In the genomic region with DNA sequence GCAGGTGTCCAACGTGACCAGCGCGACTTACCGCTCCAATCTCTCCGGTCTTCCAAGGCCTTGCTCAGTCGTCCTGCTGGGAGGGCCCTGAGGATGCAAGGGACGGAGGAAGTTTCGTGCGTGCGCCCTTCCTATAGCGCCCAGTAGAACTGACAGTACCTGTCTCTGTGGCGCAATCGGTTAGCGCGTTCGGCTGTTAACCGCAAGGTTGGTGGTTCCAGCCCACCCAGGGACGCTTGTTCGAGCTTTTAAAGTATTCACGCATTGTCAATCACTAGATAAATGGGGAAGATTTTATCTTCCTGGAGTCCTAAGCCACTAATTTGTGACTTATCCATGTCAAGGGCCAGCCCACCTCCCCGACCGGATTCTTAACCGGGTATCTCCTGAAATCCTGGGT, we compare ENCODE assay signal across 8 cellular contexts.
DNase-seq lines count a peak whose midpoint lies in the region; ATAC-seq, FAIRE-seq and TF ChIP-seq lines count a peak whose summit lies in the region.
"Not testable (repeated sequence)": the region's sequence is repeated elsewhere in the genome, so short reads cannot be mapped to it uniquely, and the experiment has no call there.

No MANE protein-coding gene starts in this region.

- H3K27ac ChIP-seq in CD4-positive, alpha-beta T cell (ENCODE audit: low read depth, low read length); SJSA1: not testable (repeated sequence)
- peak overlapping the region in 3 of 4 donors; percentile 18 to 55 (median 54) for H3K27ac ChIP-seq in pancreas

- not testable (repeated sequence) for TF ChIP-seq CTCF in CD4-positive, alpha-beta T cell (IDR thresholded peaks at IDR 0.05); pancreas (IDR thresholded peaks at IDR 0.05)

- peak overlapping the region; percentile 92 for H3K4me3 Mint-ChIP-seq in CD4-positive, alpha-beta T cell
- H3K4me3 Mint-ChIP-seq in activated T-cell treated with anti-CD3 and anti-CD28 coated beads, Interleukin-2, amount 50 U/mL, for 4 hours: peak overlapping the region; percentile 81

- WGBS in pancreas, 2 donors: 1% methylated on average over 15 to 20 of the region's 23 CpGs

- peak overlapping the region; percentile 95 for H3K27ac Mint-ChIP-seq in CD4-positive, alpha-beta T cell

- H3K27me3 Mint-ChIP-seq in CD4-positive, alpha-beta T cell; activated T-cell treated with anti-CD3 and anti-CD28 coated beads, Interleukin-2, amount 50 U/mL, for 4 hours (ENCODE audit: low read depth): not testable (repeated sequence)

- H3K36me3 Mint-ChIP-seq in CD4-positive, alpha-beta T cell (ENCODE audit: low read depth); activated T-cell treated with anti-CD3 and anti-CD28 coated beads, Interleukin-2, amount 50 U/mL, for 4 hours (ENCODE audit: insufficient read depth): not testable (repeated sequence)

- H3K4me3 ChIP-seq in SJSA1: not testable (repeated sequence)
- H3K4me3 ChIP-seq in iPS-18c (ENCODE audit: insufficient read depth, low read depth, low read length) (peak overlapping the region; percentile 36; the same call in 1 of the 2 replicates), pancreas (peak overlapping the region in 1 of 4 donors; percentile 35)

- POLR2A ChIA-PET in CD4-positive, alpha-beta T cell (lab: Charles Lee): not testable (repeated sequence)

- H3K36me3 ChIP-seq in SJSA1, pancreas: not testable (repeated sequence)

- not testable (repeated sequence) for H3K9me3 Mint-ChIP-seq in CD4-positive, alpha-beta T cell; activated T-cell treated with anti-CD3 and anti-CD28 coated beads, Interleukin-2, amount 50 U/mL, for 4 hours

- CTCF ChIA-PET in CD4-positive, alpha-beta T cell (lab: Charles Lee): not testable (repeated sequence)

- FAIRE-seq in pancreas (lab: Jason Lieb, UNC): not testable (repeated sequence)

- DNase-seq in CD4-positive, alpha-beta T cell: peak in 9 of 10 experiments; percentile 16 to 57 (median 37)
- DNase-seq in M059J (ENCODE audit: low read depth) (peak; percentile 60), SJSA1 (ENCODE audit: low read depth in 1 of 2, low spot score in 2 of 2) (peak; percentile 1 to 75), dermis blood vessel endothelial cell (peak; percentile 14), pancreas (peak in 4 of 6 donors; percentile 31 to 62 (median 44))
- peak; percentile 30 for DNase-seq in activated T-cell treated with anti-CD3 and anti-CD28 coated beads, Interleukin-2, amount 50 U/mL, for 4 hours
- peak; percentile 66 for DNase-seq in stimulated activated CD8-positive, alpha-beta memory T cell treated with anti-CD3 and anti-CD28 coated beads, Interleukin-4, amount 100 ng/mL, for 48 hours

- H3K27me3 ChIP-seq in CD4-positive, alpha-beta T cell (ENCODE audit: control insufficient read depth, insufficient read depth, low read length); SJSA1 (replicated peaks); pancreas: not testable (repeated sequence)

- intact Hi-C loops in CD4-positive, alpha-beta T cell (cut with DNase I, micrococcal nuclease); pancreas (cut with DNase I): not testable (repeated sequence)

- H3K9me3 ChIP-seq in CD4-positive, alpha-beta T cell (ENCODE audit: control insufficient read depth, low read length); SJSA1 (replicated peaks); iPS-18c (ENCODE audit: control insufficient read depth, insufficient read depth, low read length); pancreas: not testable (repeated sequence)

- H3K4me1 Mint-ChIP-seq in CD4-positive, alpha-beta T cell (ENCODE audit: low read depth); activated T-cell treated with anti-CD3 and anti-CD28 coated beads, Interleukin-2, amount 50 U/mL, for 4 hours (ENCODE audit: low read depth): not testable (repeated sequence)

- not testable (repeated sequence) for ATAC-seq in CD4-positive, alpha-beta T cell (ENCODE audit: poor library complexity); activated T-cell treated with anti-CD3 and anti-CD28 coated beads, Interleukin-2, amount 50 U/mL, for 4 hours; pancreas

- not testable (repeated sequence) for H3K4me1 ChIP-seq in SJSA1 (replicated peaks); pancreas

Comparison
In these comparisons a context has a peak if more than half of its experiments do, and no peak if none do; other contexts are left out.
1. DNase-seq: peak in every context shown above with its lines; median percentile 66 in stimulated activated CD8-positive, alpha-beta memory T cell treated with anti-CD3 and anti-CD28 coated beads, Interleukin-4, amount 100 ng/mL, for 48 hours; 60 in M059J; 44 in pancreas; 38 in SJSA1; 37 in CD4-positive, alpha-beta T cell; 30 in activated T-cell treated with anti-CD3 and anti-CD28 coated beads, Interleukin-2, amount 50 U/mL, for 4 hours; 14 in dermis blood vessel endothelial cell.